ENCODE assay signal across 8 cellular contexts in the genomic region with DNA sequence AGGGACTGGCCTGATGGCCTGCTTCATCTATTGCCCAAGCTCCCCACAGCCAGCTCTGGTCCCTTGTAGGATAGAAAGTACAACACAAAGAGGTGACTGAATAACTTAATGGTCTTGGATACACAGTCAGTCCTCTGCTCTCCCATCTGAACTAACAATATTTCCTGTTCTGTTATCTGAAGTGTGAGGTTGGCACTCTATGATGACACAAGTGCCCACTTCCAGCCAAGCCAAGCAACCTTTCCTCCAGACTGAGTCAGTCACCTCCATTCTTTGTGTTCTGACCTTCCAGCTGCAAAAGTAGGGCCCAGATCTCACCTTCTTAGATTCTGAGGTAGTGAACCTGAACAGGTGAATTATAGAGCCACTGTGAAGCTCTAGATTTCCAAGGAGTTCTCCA. TPM values are rescaled to one million over a fixed set of nuclear protein-coding genes. Genes with fewer than 3 reads are reported as not detected.
DNase-seq lines count a peak whose midpoint lies in the region; ATAC-seq and TF ChIP-seq lines count a peak whose summit lies in the region.
"Not testable (repeated sequence)": the region's sequence is repeated elsewhere in the genome, so short reads cannot be mapped to it uniquely, and the experiment has no call there.

No MANE protein-coding gene starts in this region.

- not testable (repeated sequence) for TF ChIP-seq CTCF in OCI-LY7 (conservative IDR thresholded peaks at IDR 0.05; ENCODE audit: low read length); activated CD8-positive, alpha-beta T cell treated with anti-CD3 and anti-CD28 coated beads for 36 hours (IDR thresholded peaks at IDR 0.05); brain microvascular endothelial cell (IDR thresholded peaks at IDR 0.05; ENCODE audit: low read depth, low read length, missing control alignments)

- H3K36me3 ChIP-seq in BLaER1 treated with 17β-estradiol and CSF1 and Interleukin-3, amounts not matched to agents 10 nM and 100 nM; GM23248 (ENCODE audit: low read depth); OCI-LY7 (ENCODE audit: insufficient read depth, low read length); brain microvascular endothelial cell (replicated peaks): not testable (repeated sequence)

- BruUV-seq in OCI-LY7 (replicated peaks; lab: Mats Ljungman, UMichigan), result not testable (repeated sequence)

- H3K4me3 Mint-ChIP-seq in activated CD8-positive, alpha-beta T cell treated with anti-CD3 and anti-CD28 coated beads for 36 hours, result peak overlapping the region; percentile 10
- H3K4me3 Mint-ChIP-seq in naive thymus-derived CD8-positive, alpha-beta T cell, result peak overlapping the region in 5 of 10 donors; percentile 20 to 62 (median 36)
- not testable (repeated sequence) for H3K4me3 Mint-ChIP-seq in stimulated activated memory B cell treated with anti-CD40 and anti-IgM and Interleukin-4, amounts not matched to agents 10 μg/mL and 1 μg/mL and 100 μg/mL, for 72 hours

- H3K27me3 ChIP-seq in BLaER1 treated with 17β-estradiol and CSF1 and Interleukin-3, amounts not matched to agents 10 nM and 100 nM, result peaks cover 0 to 11% (median 0%) of the 10 kb centered on the region in 11 experiments; a peak in 5 of 22 replicates
- not testable (repeated sequence) for H3K27me3 ChIP-seq in GM23248 (replicated peaks; ENCODE audit: insufficient read depth); brain microvascular endothelial cell (replicated peaks); right cardiac atrium (ENCODE audit: control insufficient read depth, insufficient read depth)

- not testable (repeated sequence) for H3K36me3 Mint-ChIP-seq in activated CD8-positive, alpha-beta T cell treated with anti-CD3 and anti-CD28 coated beads for 36 hours (ENCODE audit: low read depth); naive thymus-derived CD8-positive, alpha-beta T cell; stimulated activated memory B cell treated with anti-CD40 and anti-IgM and Interleukin-4, amounts not matched to agents 10 μg/mL and 1 μg/mL and 100 μg/mL, for 72 hours

- H2AFZ ChIP-seq in GM23248; OCI-LY7 (ENCODE audit: low read length): not testable (repeated sequence)

- H3F3A ChIP-seq in GM23248 (ENCODE audit: insufficient read depth), result peaks cover 39% of the 10 kb centered on the region

- H3K27ac Mint-ChIP-seq in activated CD8-positive, alpha-beta T cell treated with anti-CD3 and anti-CD28 coated beads for 36 hours, result not testable (repeated sequence)
- H3K27ac Mint-ChIP-seq in naive thymus-derived CD8-positive, alpha-beta T cell, result peak overlapping the region in 6 of 10 donors; percentile 6 to 61 (median 28)
- peak overlapping the region; percentile 69 for H3K27ac Mint-ChIP-seq in stimulated activated memory B cell treated with anti-CD40 and anti-IgM and Interleukin-4, amounts not matched to agents 10 μg/mL and 1 μg/mL and 100 μg/mL, for 72 hours

- POLR2A ChIA-PET in OCI-LY7 (lab: Charles Lee); activated CD8-positive, alpha-beta T cell treated with anti-CD3 and anti-CD28 coated beads for 36 hours (lab: Charles Lee); naive thymus-derived CD8-positive, alpha-beta T cell (lab: Charles Lee): not testable (repeated sequence)

- H3K9me2 ChIP-seq in GM23248 (ENCODE audit: insufficient read depth); OCI-LY7 (ENCODE audit: insufficient read depth, low read length): not testable (repeated sequence)

- peaks cover 16% of the 10 kb centered on the region for H3K4me1 Mint-ChIP-seq in activated CD8-positive, alpha-beta T cell treated with anti-CD3 and anti-CD28 coated beads for 36 hours (ENCODE audit: low read depth)
- H3K4me1 Mint-ChIP-seq in naive thymus-derived CD8-positive, alpha-beta T cell, result peaks cover 9 to 30% (median 20%) of the 10 kb centered on the region in 4 donors
- H3K4me1 Mint-ChIP-seq in stimulated activated memory B cell treated with anti-CD40 and anti-IgM and Interleukin-4, amounts not matched to agents 10 μg/mL and 1 μg/mL and 100 μg/mL, for 72 hours, result peaks cover 17% of the 10 kb centered on the region

- not testable (repeated sequence) for H4K20me1 ChIP-seq in BLaER1 treated with 17β-estradiol and CSF1 and Interleukin-3, amounts not matched to agents 10 nM and 100 nM; GM23248 (ENCODE audit: insufficient read depth); OCI-LY7 (ENCODE audit: insufficient read depth, low read length)

- not testable (repeated sequence) for DNase-seq in GM23248; OCI-LY7 (ENCODE audit: low spot score); activated CD8-positive, alpha-beta T cell treated with anti-CD3 and anti-CD28 coated beads for 36 hours; brain microvascular endothelial cell; right cardiac atrium; naive thymus-derived CD8-positive, alpha-beta T cell

- H3K79me2 ChIP-seq in GM23248 (ENCODE audit: insufficient read depth); OCI-LY7 (ENCODE audit: insufficient read depth, low read depth, low read length): not testable (repeated sequence)

- peaks cover 23 to 34% (median 29%) of the 10 kb centered on the region in 10 experiments for H3K4me1 ChIP-seq in BLaER1 treated with 17β-estradiol and CSF1 and Interleukin-3, amounts not matched to agents 10 nM and 100 nM
- peaks cover 38% of the 10 kb centered on the region for H3K4me1 ChIP-seq in GM23248 (ENCODE audit: insufficient read depth)
- H3K4me1 ChIP-seq in OCI-LY7 (ENCODE audit: insufficient read depth, low read length, poor library complexity, severe bottlenecking), result peaks cover 19% of the 10 kb centered on the region
- H3K4me1 ChIP-seq in right cardiac atrium (ENCODE audit: control insufficient read depth, insufficient read depth, low read length), result not testable (repeated sequence)

- H3K4me3 ChIP-seq in BLaER1 treated with 17β-estradiol and CSF1 and Interleukin-3, amounts not matched to agents 10 nM and 100 nM; GM23248; OCI-LY7 (ENCODE audit: low read depth, low read length, poor library complexity, severe bottlenecking); brain microvascular endothelial cell (ENCODE audit: low read depth, low read length); right cardiac atrium (ENCODE audit: low read length): not testable (repeated sequence)

- not testable (repeated sequence) for H3K9me3 ChIP-seq in BLaER1 treated with 17β-estradiol and CSF1 and Interleukin-3, amounts not matched to agents 10 nM and 100 nM (replicated peaks in 1 of 11); GM23248 (ENCODE audit: low read depth); OCI-LY7 (ENCODE audit: low read length); right cardiac atrium (ENCODE audit: control insufficient read depth, low read length)

- not testable (repeated sequence) for H3K27ac ChIP-seq in BLaER1 treated with 17β-estradiol and CSF1 and Interleukin-3, amounts not matched to agents 10 nM and 100 nM; OCI-LY7 (ENCODE audit: low read depth, low read length, poor library complexity, severe bottlenecking); right cardiac atrium (ENCODE audit: low read length)
- H3K27ac ChIP-seq in GM23248 (peak overlapping the region; percentile 85), brain microvascular endothelial cell (peak overlapping the region; percentile 80)

- peak overlapping the region; percentile 60 to 77 (median 69) for H3K4me2 ChIP-seq in BLaER1 treated with 17β-estradiol and CSF1 and Interleukin-3, amounts not matched to agents 10 nM and 100 nM
- H3K4me2 ChIP-seq in GM23248 (ENCODE audit: unreplicated experiment) (peak overlapping the region; percentile 57), OCI-LY7 (ENCODE audit: low read length) (0 out of 2 replicates have a peak overlapping the region, but pooled peaks have one; percentile 41)

- H3K27me3 Mint-ChIP-seq in activated CD8-positive, alpha-beta T cell treated with anti-CD3 and anti-CD28 coated beads for 36 hours; naive thymus-derived CD8-positive, alpha-beta T cell; stimulated activated memory B cell treated with anti-CD40 and anti-IgM and Interleukin-4, amounts not matched to agents 10 μg/mL and 1 μg/mL and 100 μg/mL, for 72 hours: not testable (repeated sequence)

- CTCF ChIA-PET in OCI-LY7 (lab: Charles Lee; ENCODE audit: unreplicated experiment); activated CD8-positive, alpha-beta T cell treated with anti-CD3 and anti-CD28 coated beads for 36 hours (lab: Charles Lee): not testable (repeated sequence)

- in situ Hi-C loops in GM23248 (cut with MboI); brain microvascular endothelial cell (cut with HindIII; ENCODE audit: low pct_ligation_motif_present, low sequenced_read_pairs): not testable (repeated sequence)

- peak; percentile 37 for ATAC-seq in activated CD8-positive, alpha-beta T cell treated with anti-CD3 and anti-CD28 coated beads for 36 hours
- ATAC-seq in right cardiac atrium, result peak; percentile 45 to 54
- ATAC-seq in naive thymus-derived CD8-positive, alpha-beta T cell; stimulated activated memory B cell treated with anti-CD40 and anti-IgM and Interleukin-4, amounts not matched to agents 10 μg/mL and 1 μg/mL and 100 μg/mL, for 72 hours: not testable (repeated sequence)

- intact Hi-C loops in OCI-LY7 (cut with micrococcal nuclease; ENCODE audit: unreplicated experiment), result loop anchor here (5.0 to 10.0 kb wide), 2 partner anchors 195 to 267 kb away; no protein-coding TSS in a partner anchor
- intact Hi-C loops in activated CD8-positive, alpha-beta T cell treated with anti-CD3 and anti-CD28 coated beads for 36 hours (cut with micrococcal nuclease); right cardiac atrium (cut with DNase I): not testable (repeated sequence)

- H3K9me3 Mint-ChIP-seq in activated CD8-positive, alpha-beta T cell treated with anti-CD3 and anti-CD28 coated beads for 36 hours; naive thymus-derived CD8-positive, alpha-beta T cell; stimulated activated memory B cell treated with anti-CD40 and anti-IgM and Interleukin-4, amounts not matched to agents 10 μg/mL and 1 μg/mL and 100 μg/mL, for 72 hours: not testable (repeated sequence)

- not testable (repeated sequence) for H3K9ac ChIP-seq in BLaER1 treated with 17β-estradiol and CSF1 and Interleukin-3, amounts not matched to agents 10 nM and 100 nM
- 0 out of 2 replicates have a peak overlapping the region, but pooled peaks have one; percentile 28 for H3K9ac ChIP-seq in GM23248

RNA-seq across cellular contexts. Expression of gene SEC22B, which starts 34.5 kb away (rescaled TPM):
- 62.1 and 68.1 TPM in 2 replicates for total RNA-seq in GM23248 (2014; rRNA removed; shearing (Covaris generic))
- polyA plus RNA-seq in GM23248 (2016; fragmentation: Nextera tagmentation; extraction: Ambion mirVana) (101 TPM in 2 replicates), right cardiac atrium (14.9 TPM)
- total RNA-seq in OCI-LY7 (2014; rRNA removed; shearing (Covaris generic)), result 11.9 and 12.7 TPM in 2 replicates
- total RNA-seq in OCI-LY7 (2022) (23.5 and 24.9 TPM in 2 replicates), right cardiac atrium (10 to 100 TPM; 16.4 to 23.6 (median 21.1) TPM)
- 10 to 100 TPM; 17.3 to 18.8 TPM for total RNA-seq in activated CD8-positive, alpha-beta T cell treated with anti-CD3 and anti-CD28 coated beads for 36 hours
- total RNA-seq in naive thymus-derived CD8-positive, alpha-beta T cell, result 10 to 100 TPM; 46.0 to 49.9 TPM
- polyA plus RNA-seq in naive thymus-derived CD8-positive, alpha-beta T cell, result 10 to 100 TPM; 15.8 to 17.8 (median 16.9) TPM
